In genomic region chr2:144942516-144943256, GRCh38 we compare ENCODE assay signal across 13 cellular contexts.
DNase-seq lines count a peak whose midpoint lies in the region; ATAC-seq, FAIRE-seq and TF ChIP-seq lines count a peak whose summit lies in the region.
"Had no signal": no experiment of that assay in that cellular context is flagged by ENCODE, and none has a peak within 500 bp of the region (broad histone marks: within the 10 kb centered on the region; RNA-seq: fewer than 3 reads in every experiment).

No MANE protein-coding gene starts in this region.

- H2AFZ ChIP-seq in SK-N-SH (ENCODE audit: low read depth), result 0 out of 2 replicates have a peak overlapping the region, but pooled peaks have one; percentile 2

- peak overlapping the region; percentile 24; the same call in 1 of the 2 replicates for H3K4me2 ChIP-seq in SK-N-SH
- H3K4me2 ChIP-seq: KMS-11 had no signal

- TF ChIP-seq EP300 in SK-N-SH (IDR thresholded peaks at IDR 0.05; ENCODE audit: borderline replicate concordance in 1 of 2, low read depth in 1 of 2, low read length in 1 of 2), result peak in 1 of 2 experiments; percentile 48; a peak in 1 of 4 replicates

- H3K36me3 ChIP-seq in breast epithelium, result no peaks in the 10 kb centered on the region
- no peaks in the 10 kb centered on the region for H3K36me3 ChIP-seq in SK-N-SH (replicated peaks in 1 of 2; ENCODE audit: control insufficient read depth in 1 of 2, insufficient read depth in 2 of 2, low read length in 1 of 2)
- no peaks in the 10 kb centered on the region for H3K36me3 ChIP-seq in aorta (ENCODE audit: control insufficient read depth in 1 of 2, insufficient read depth in 2 of 2, low read length in 1 of 2)

- DNase-seq in MCF 10A (ENCODE audit: unreplicated experiment) (peak; percentile 21), breast epithelium (ENCODE audit: low spot score in 2 of 2) (no peak), SK-N-SH (no peak), foreskin fibroblast (peak; percentile 56 to 81), aorta (no peak), HUDEP-2 (lab: John Stamatoyannopoulos, UW; ENCODE audit: unreplicated experiment in 76 of 76) (no peak), GM19239 (ENCODE audit: insufficient read length, low spot score) (no peak), T-cell (no peak)
- DNase-seq: activated CD4-positive, CD25-positive, alpha-beta regulatory T cell treated with anti-CD3 and anti-CD28 coated beads, Interleukin-2, amount 50 U/mL, for 72 hours; DND-41; naive B cell; SHP77 treated with DMSO at 0.1 percent for 48 hours had no signal

- no peak for TF ChIP-seq POLR2A in breast epithelium (IDR thresholded peaks at IDR 0.05)

- H3F3A ChIP-seq in SK-N-SH (replicated peaks; ENCODE audit: insufficient read depth), result peaks cover 47% of the 10 kb centered on the region

- intact Hi-C loops in MCF 10A (cut with micrococcal nuclease), result no loop called here
- intact Hi-C loops in breast epithelium (cut with DNase I; ENCODE audit: low total_unique reads), result no loop called here
- intact Hi-C loops in aorta (cut with DNase I), result loop anchor here (5.0 kb wide), 2 partner anchors 55 to 65 kb away; no protein-coding TSS in a partner anchor

- no peaks in the 10 kb centered on the region for H3K9me3 Mint-ChIP-seq in MCF 10A (ENCODE audit: unreplicated experiment)
- no peaks in the 10 kb centered on the region for H3K9me3 Mint-ChIP-seq in T-cell
- H3K9me3 Mint-ChIP-seq: naive B cell had no signal

- FAIRE-seq in GM19239 (lab: Jason Lieb, UNC), result no peak

- H3K9me3 ChIP-seq in breast epithelium (no peaks in the 10 kb centered on the region), SK-N-SH (no peaks in the 10 kb centered on the region), aorta (ENCODE audit: control insufficient read depth, low read length) (no peaks in the 10 kb centered on the region)

- H3K36me3 Mint-ChIP-seq in MCF 10A (ENCODE audit: insufficient read depth, unreplicated experiment) (no peaks in the 10 kb centered on the region), T-cell (no peaks in the 10 kb centered on the region)
- H3K36me3 Mint-ChIP-seq: naive B cell had no signal

- H3K4me1 ChIP-seq in breast epithelium (no peaks in the 10 kb centered on the region), SK-N-SH (ENCODE audit: control insufficient read depth in 1 of 2, insufficient read depth in 2 of 2, low read depth in 1 of 2, low read length in 1 of 2) (peaks cover 20 to 55% of the 10 kb centered on the region in 2 experiments), aorta (ENCODE audit: control insufficient read depth in 1 of 2, insufficient read depth in 2 of 2, low read length in 2 of 2) (peaks cover 4 to 17% of the 10 kb centered on the region in 2 donors)

- no peaks in the 10 kb centered on the region for H3K9me2 ChIP-seq in SK-N-SH

- POLR2A ChIA-PET in MCF 10A (lab: Yijun Ruan, JAX), result interaction anchor here (0.6 to 1.4 kb wide), 3 partner anchors 17 to 282 kb away, joined by 3 read pairs; no protein-coding TSS in a partner anchor
- POLR2A ChIA-PET in SK-N-SH (lab: Yijun Ruan, JAX), result no interaction called here
- POLR2A ChIA-PET in T-cell (lab: Charles Lee), result no interaction called here

- H3K4me3 Mint-ChIP-seq in MCF 10A (ENCODE audit: unreplicated experiment), result no peak overlapping the region
- no peak overlapping the region for H3K4me3 Mint-ChIP-seq in T-cell

- H3K4me3 ChIP-seq in breast epithelium (no peak overlapping the region), SK-N-SH (ENCODE audit: low read depth in 2 of 2, low read length in 1 of 2) (no peak overlapping the region), foreskin fibroblast (ENCODE audit: low read depth in 1 of 2, low read length in 2 of 2) (no peak overlapping the region), aorta (ENCODE audit: low read length in 2 of 2) (no peak overlapping the region)

- H3K79me2 ChIP-seq in SK-N-SH (ENCODE audit: insufficient read depth), result no peaks in the 10 kb centered on the region

- TF ChIP-seq CTCF in MCF 10A (IDR thresholded peaks at IDR 0.05; ENCODE audit: unreplicated experiment) (no peak), breast epithelium (IDR thresholded peaks at IDR 0.05) (no peak), SK-N-SH (IDR thresholded peaks at IDR 0.05) (no peak), foreskin fibroblast (IDR thresholded peaks at IDR 0.05; ENCODE audit: low read depth, low read length) (no peak)

- TF ChIP-seq RAD21 in SK-N-SH (IDR thresholded peaks at IDR 0.05; ENCODE audit: low read length), result no peak

- no peak overlapping the region for H3K27ac ChIP-seq in breast epithelium
- H3K27ac ChIP-seq in SK-N-SH (ENCODE audit: low read depth in 2 of 2, low read length in 1 of 2), result peak overlapping the region in 1 of 2 experiments; percentile 95; a peak in 3 of 4 replicates
- peak overlapping the region; percentile 45 to 49 for H3K27ac ChIP-seq in aorta (ENCODE audit: low read depth in 1 of 2, low read length in 2 of 2)
- H3K27ac ChIP-seq: KMS-11 had no signal

- H3K27me3 ChIP-seq in breast epithelium, result no peaks in the 10 kb centered on the region
- no peaks in the 10 kb centered on the region for H3K27me3 ChIP-seq in SK-N-SH (ENCODE audit: insufficient read depth)
- H3K27me3 ChIP-seq in aorta (ENCODE audit: control insufficient read depth in 1 of 2, insufficient read depth in 2 of 2, low read length in 1 of 2), result no peaks in the 10 kb centered on the region

- no TSS peak for BruUV-seq in MCF 10A (replicated peaks; lab: Mats Ljungman, UMichigan)

- CTCF ChIA-PET in MCF 10A (lab: Yijun Ruan, JAX) (no interaction called here), SK-N-SH (lab: Yijun Ruan, JAX) (interaction anchor here (1.5 kb wide), 1 partner anchor 9 kb away, joined by 3 read pairs; no protein-coding TSS in a partner anchor), T-cell (lab: Charles Lee) (no interaction called here)

- peak overlapping the region; percentile 2 for H3K27ac Mint-ChIP-seq in MCF 10A (ENCODE audit: low read depth, unreplicated experiment)
- H3K27ac Mint-ChIP-seq in T-cell, result no peak overlapping the region
- H3K27ac Mint-ChIP-seq: naive B cell had no signal

- H3K27me3 Mint-ChIP-seq in MCF 10A (ENCODE audit: insufficient read depth, unreplicated experiment) (no peaks in the 10 kb centered on the region), T-cell (no peaks in the 10 kb centered on the region)

- 47% methylated on average over 8 of the region's 8 CpGs for WGBS in SK-N-SH (ENCODE audit: low lambda C conversion rate)
- 34 to 42% methylated on average over 8 of the region's 8 CpGs for WGBS in aorta, 2 donors

- H4K20me1 ChIP-seq in SK-N-SH (ENCODE audit: insufficient read depth), result no peaks in the 10 kb centered on the region

- H3K4me1 Mint-ChIP-seq in MCF 10A (ENCODE audit: insufficient read depth, unreplicated experiment), result peaks cover 32% of the 10 kb centered on the region
- H3K4me1 Mint-ChIP-seq in T-cell, result no peaks in the 10 kb centered on the region
- H3K4me1 Mint-ChIP-seq: naive B cell had no signal

- peak overlapping the region; percentile 20; the same call in 1 of the 2 replicates for H3K9ac ChIP-seq in SK-N-SH
- H3K9ac ChIP-seq: KMS-11 had no signal

- ATAC-seq in aorta (ENCODE audit: low FRiP score) (no peak), T-cell (replicated peaks in 1 of 4) (no peak)

TF ChIP-seq in SK-N-SH, 30 proteins besides CTCF, POLR2A, EP300 and RAD21 (continues in another document):
- no peak for TF ChIP-seq SIN3A (IDR thresholded peaks at IDR 0.05; ENCODE audit: borderline replicate concordance, low read depth, low read length)
- TF ChIP-seq MXI1 (IDR thresholded peaks at IDR 0.05; ENCODE audit: low read depth, low read length), result no peak
- peak; percentile 82 for TF ChIP-seq FOSL2 (IDR thresholded peaks at IDR 0.05; ENCODE audit: borderline replicate concordance, low read depth)
- no peak for TF ChIP-seq IRF3 (IDR thresholded peaks at IDR 0.05; ENCODE audit: low read depth, low read length)
- TF ChIP-seq RCOR1 (IDR thresholded peaks at IDR 0.05; ENCODE audit: low read length), result no peak
- TF ChIP-seq REST (IDR thresholded peaks at IDR 0.05; ENCODE audit: low read depth, low read length), result no peak
- TF ChIP-seq GABPA (IDR thresholded peaks at IDR 0.05; ENCODE audit: low read depth), result no peak
- TF ChIP-seq GATA2 (CRISPR knock-in tag; IDR thresholded peaks at IDR 0.05), result no peak
- peak; percentile 23; the same call in 1 of the 2 replicates for TF ChIP-seq NFIC (IDR thresholded peaks at IDR 0.05; ENCODE audit: borderline replicate concordance)
- no peak; the same call in 1 of the 2 replicates for TF ChIP-seq POLR2AphosphoS5 (IDR thresholded peaks at IDR 0.05; ENCODE audit: low read depth, low read length)

Comparison
In these comparisons a context has a peak if more than half of its experiments do, and no peak if none do; other contexts are left out.
1. DNase-seq: peak in MCF 10A (single experiment) and foreskin fibroblast (2 of 2); none in breast epithelium (0 of 2), SK-N-SH (single experiment), aorta (0 of 2), HUDEP-2 (0 of 76), GM19239 (single experiment) and T-cell (0 of 34).
2. H3K27ac ChIP-seq: peak in aorta (2 of 2); none in breast epithelium (0 of 2).
3. intact Hi-C loops: an anchor here in aorta (5.0 kb wide); none called in MCF 10A and breast epithelium.